8 cellular contexts compared by ENCODE assay signal in genomic region chr6:44386929-44387345, GRCh38. TPM values are rescaled to one million over a fixed set of nuclear protein-coding genes. Genes with fewer than 3 reads are reported as not detected.
DNase-seq lines count a peak whose midpoint lies in the region; ATAC-seq and TF ChIP-seq lines count a peak whose summit lies in the region.

No MANE protein-coding gene starts in this region.

- ATAC-seq in HG03432 (IDR thresholded peaks at IDR 0.05; ENCODE audit: unreplicated experiment), result peak; percentile 6

- no peak for TF ChIP-seq CTCF in stomach (IDR thresholded peaks at IDR 0.05)

- peaks cover 35% of the 10 kb centered on the region for H3K4me1 ChIP-seq in adipocyte (ENCODE audit: control insufficient read depth, insufficient read depth, low read length)
- H3K4me1 ChIP-seq in iPS-20b (ENCODE audit: insufficient read depth, low read length), result peaks cover 11% of the 10 kb centered on the region; the same call in 1 of the 2 replicates
- H3K4me1 ChIP-seq in stomach, result peaks cover 21 to 42% (median 31%) of the 10 kb centered on the region in 4 donors

- TF ChIP-seq EP300 in stomach (IDR thresholded peaks at IDR 0.05), result no peak

- H3K9me3 Mint-ChIP-seq in T-helper 2 cell treated with Interferon-gamma antibody and Interleukin-4, amounts not matched to agents 5 μg/mL and 100 μg/mL, for 36 hours, result no peaks in the 10 kb centered on the region

- H3K27ac ChIP-seq in iPS-20b (ENCODE audit: low read length) (peak overlapping the region; percentile 73), stomach (peak overlapping the region; percentile 89 to 98 (median 95))

- WGBS in stomach, 5 donors, result 2 to 8% (median 5%) methylated on average over 8 of the region's 8 CpGs

- TF ChIP-seq POLR2A in stomach (IDR thresholded peaks at IDR 0.05), result no peak

- intact Hi-C loops in stomach (cut with DNase I; ENCODE audit: low total_unique reads), result no loop called here

- peak overlapping the region; percentile 97 for H3K27ac Mint-ChIP-seq in T-helper 2 cell treated with Interferon-gamma antibody and Interleukin-4, amounts not matched to agents 5 μg/mL and 100 μg/mL, for 36 hours

- peaks cover 10% of the 10 kb centered on the region for H3K27me3 Mint-ChIP-seq in T-helper 2 cell treated with Interferon-gamma antibody and Interleukin-4, amounts not matched to agents 5 μg/mL and 100 μg/mL, for 36 hours (ENCODE audit: low read depth)

- H3K9ac ChIP-seq in adipocyte (ENCODE audit: low read length) (peak overlapping the region; percentile 96), iPS-20b (ENCODE audit: low read depth, low read length) (peak overlapping the region; percentile 94)

- peaks cover 22% of the 10 kb centered on the region for H3K36me3 Mint-ChIP-seq in T-helper 2 cell treated with Interferon-gamma antibody and Interleukin-4, amounts not matched to agents 5 μg/mL and 100 μg/mL, for 36 hours (ENCODE audit: low read depth)

- no peaks in the 10 kb centered on the region for H3K27me3 ChIP-seq in adipocyte (replicated peaks; ENCODE audit: control insufficient read depth, insufficient read depth, low read length)
- H3K27me3 ChIP-seq in iPS-20b (ENCODE audit: insufficient read depth, low read length), result no peaks in the 10 kb centered on the region
- H3K27me3 ChIP-seq in stomach, result no peaks in the 10 kb centered on the region

- H3K9me3 ChIP-seq in adipocyte (ENCODE audit: control insufficient read depth, low read length) (no peaks in the 10 kb centered on the region), iPS-20b (ENCODE audit: insufficient read depth, low read depth, low read length) (no peaks in the 10 kb centered on the region), stomach (no peaks in the 10 kb centered on the region)

- DNase-seq in T-helper 2 cell treated with Interferon-gamma antibody and Interleukin-4, amounts not matched to agents 5 μg/mL and 100 μg/mL, for 36 hours (ENCODE audit: low spot score), result no peak
- no peak for DNase-seq in T-helper 2 cell
- peak; percentile 72 for DNase-seq in adipocyte (ENCODE audit: low read depth)
- DNase-seq in stomach, result no peak
- no peak for DNase-seq in NCI-H187 (lab: John Stamatoyannopoulos, UW)
- DNase-seq in NCI-H2227 (lab: John Stamatoyannopoulos, UW; ENCODE audit: unreplicated experiment), result no peak

- H3K4me1 Mint-ChIP-seq in T-helper 2 cell treated with Interferon-gamma antibody and Interleukin-4, amounts not matched to agents 5 μg/mL and 100 μg/mL, for 36 hours (ENCODE audit: low read depth), result peaks cover 31% of the 10 kb centered on the region

- H3K4me3 ChIP-seq in adipocyte (ENCODE audit: low read length) (peak overlapping the region; percentile 95), iPS-20b (ENCODE audit: low read length) (peak overlapping the region; percentile 90), stomach (peak overlapping the region; percentile 64 to 92 (median 86))

- H3K36me3 ChIP-seq in adipocyte (ENCODE audit: control insufficient read depth, insufficient read depth, low read length, severe bottlenecking), result peaks cover 9% of the 10 kb centered on the region
- peaks cover 16% of the 10 kb centered on the region; the same call in 1 of the 2 replicates for H3K36me3 ChIP-seq in iPS-20b (ENCODE audit: insufficient read depth, low read depth, low read length)
- H3K36me3 ChIP-seq in stomach, result peaks cover 4 to 10% (median 9%) of the 10 kb centered on the region in 4 donors

- peak overlapping the region; percentile 95 for H3K4me3 Mint-ChIP-seq in T-helper 2 cell treated with Interferon-gamma antibody and Interleukin-4, amounts not matched to agents 5 μg/mL and 100 μg/mL, for 36 hours

RNA-seq across cellular contexts. Expression of gene CDC5L, which starts 0.6 kb away (rescaled TPM):
- total RNA-seq in stomach, result 10 to 100 TPM in 3 of 5 donors, 1 to 10 TPM in 2; 4.9 to 29.2 (median 10.3) TPM
- 1 to 10 TPM; 5.4 to 6.4 (median 6.4) TPM for polyA plus RNA-seq in stomach

RNA-seq across cellular contexts. Expression of gene SPATS1, which starts 44.5 kb away (rescaled TPM):
- total RNA-seq in stomach, result not detected
- not detected for polyA plus RNA-seq in stomach
